6 cellular contexts compared by ENCODE assay signal in genomic region chr19:44999131-44999925, GRCh38. TPM values are rescaled to one million over a fixed set of nuclear protein-coding genes. Genes with fewer than 3 reads are reported as not detected.
DNase-seq lines count a peak whose midpoint lies in the region; ATAC-seq and TF ChIP-seq lines count a peak whose summit lies in the region.
"Not testable (repeated sequence)": the region's sequence is repeated elsewhere in the genome, so short reads cannot be mapped to it uniquely, and the experiment has no call there.
"Had no signal": no experiment of that assay in that cellular context is flagged by ENCODE, and none has a peak within 500 bp of the region (broad histone marks: within the 10 kb centered on the region; RNA-seq: fewer than 3 reads in every experiment).

No MANE protein-coding gene starts in this region.

- peaks cover 26% of the 10 kb centered on the region for H3K4me1 Mint-ChIP-seq in activated T-cell treated with anti-CD3 and anti-CD28 coated beads, Interleukin-2, amount 50 U/mL, for 24 hours (ENCODE audit: low read depth)
- peaks cover 9 to 11% of the 10 kb centered on the region in 2 donors for H3K4me1 Mint-ChIP-seq in natural killer cell

- not testable (repeated sequence) for DNase-seq in activated T-cell treated with anti-CD3 and anti-CD28 coated beads, Interleukin-2, amount 50 U/mL, for 24 hours; effector memory CD4-positive, alpha-beta T cell; natural killer cell

- TF ChIP-seq CTCF in DOHH2 (IDR thresholded peaks at IDR 0.05; ENCODE audit: low read depth, low read length, poor library complexity, severe bottlenecking); SU-DHL-6 (IDR thresholded peaks at IDR 0.05; ENCODE audit: insufficient read depth, low read length, poor library complexity, severe bottlenecking); natural killer cell (IDR thresholded peaks at IDR 0.05): not testable (repeated sequence)

- H3K27ac ChIP-seq in DOHH2 (ENCODE audit: low read depth, low read length) (peak overlapping the region; percentile 89), SU-DHL-6 (ENCODE audit: low read depth, low read length) (peak overlapping the region; percentile 97)
- H3K27ac ChIP-seq in effector memory CD4-positive, alpha-beta T cell (ENCODE audit: insufficient read depth, low read length, poor library complexity, severe bottlenecking), result peak overlapping the region; percentile 37

- not testable (repeated sequence) for H3K9me3 Mint-ChIP-seq in activated T-cell treated with anti-CD3 and anti-CD28 coated beads, Interleukin-2, amount 50 U/mL, for 24 hours; natural killer cell

- H3K4me2 ChIP-seq in DOHH2 (ENCODE audit: low read length), result peak overlapping the region; percentile 87
- peak overlapping the region; percentile 70 for H3K4me2 ChIP-seq in SU-DHL-6 (ENCODE audit: low read depth, low read length, poor library complexity, severe bottlenecking)

- H3F3A ChIP-seq in DOHH2 (ENCODE audit: control insufficient read depth, insufficient read depth) (peaks cover 17% of the 10 kb centered on the region), SU-DHL-6 (ENCODE audit: insufficient read depth) (peaks cover 29% of the 10 kb centered on the region)

- not testable (repeated sequence) for H3K4me3 Mint-ChIP-seq in activated T-cell treated with anti-CD3 and anti-CD28 coated beads, Interleukin-2, amount 50 U/mL, for 24 hours
- H3K4me3 Mint-ChIP-seq in natural killer cell, result peak overlapping the region; percentile 59

- peaks cover 65% of the 10 kb centered on the region for H3K4me1 ChIP-seq in DOHH2 (ENCODE audit: control insufficient read depth, low read length)
- not testable (repeated sequence) for H3K4me1 ChIP-seq in effector memory CD4-positive, alpha-beta T cell (ENCODE audit: control insufficient read depth, insufficient read depth, low read length, poor library complexity, severe bottlenecking)

- intact Hi-C loops in natural killer cell (cut with micrococcal nuclease), result not testable (repeated sequence)

- H3K4me3 ChIP-seq in DOHH2 (ENCODE audit: low read length) (peak overlapping the region; percentile 56), SU-DHL-6 (ENCODE audit: insufficient read depth, low read length, poor library complexity, severe bottlenecking) (peak overlapping the region; percentile 19)
- H3K4me3 ChIP-seq in effector memory CD4-positive, alpha-beta T cell (ENCODE audit: insufficient read depth, low read depth, low read length, poor library complexity, severe bottlenecking), result not testable (repeated sequence)

- ATAC-seq in natural killer cell, result not testable (repeated sequence)

- not testable (repeated sequence) for H4K20me1 ChIP-seq in DOHH2 (ENCODE audit: control insufficient read depth, insufficient read depth, low read depth, low read length); SU-DHL-6 (ENCODE audit: low read depth, low read length)

- H3K9ac ChIP-seq in SU-DHL-6 (ENCODE audit: low read length), result peak overlapping the region; percentile 43

- H3K27ac Mint-ChIP-seq in activated T-cell treated with anti-CD3 and anti-CD28 coated beads, Interleukin-2, amount 50 U/mL, for 24 hours, result peak overlapping the region; percentile 8
- H3K27ac Mint-ChIP-seq in natural killer cell, result peak overlapping the region; percentile 97 to 98

- not testable (repeated sequence) for H3K9me2 ChIP-seq in DOHH2 (replicated peaks; ENCODE audit: control insufficient read depth, low read length); SU-DHL-6 (replicated peaks; ENCODE audit: insufficient read depth, low read length)

- H3K36me3 ChIP-seq in DOHH2 (ENCODE audit: control insufficient read depth, low read length), result peaks cover 22% of the 10 kb centered on the region
- not testable (repeated sequence) for H3K36me3 ChIP-seq in SU-DHL-6 (ENCODE audit: low read length); effector memory CD4-positive, alpha-beta T cell (ENCODE audit: control insufficient read depth, insufficient read depth, low read length)

- not testable (repeated sequence) for H3K27me3 Mint-ChIP-seq in activated T-cell treated with anti-CD3 and anti-CD28 coated beads, Interleukin-2, amount 50 U/mL, for 24 hours; natural killer cell (ENCODE audit: low read depth in 2 of 2)

- not testable (repeated sequence) for H3K9me3 ChIP-seq in DOHH2 (ENCODE audit: control insufficient read depth, insufficient read depth, low read length); SU-DHL-6 (ENCODE audit: insufficient read depth, low read length); effector memory CD4-positive, alpha-beta T cell (ENCODE audit: control insufficient read depth, low read length)

- not testable (repeated sequence) for H3K27me3 ChIP-seq in DOHH2 (ENCODE audit: control insufficient read depth, low read length); SU-DHL-6 (ENCODE audit: low read length); effector memory CD4-positive, alpha-beta T cell (replicated peaks; ENCODE audit: control insufficient read depth, insufficient read depth, low read length, poor library complexity, severe bottlenecking)

- H3K79me2 ChIP-seq in DOHH2 (ENCODE audit: control insufficient read depth, low read length) (peaks cover 20% of the 10 kb centered on the region), SU-DHL-6 (ENCODE audit: insufficient read depth, low read length) (peaks cover 14% of the 10 kb centered on the region)

- H2AFZ ChIP-seq in SU-DHL-6 (ENCODE audit: low read depth, low read length, severe bottlenecking), result not testable (repeated sequence)

- peaks cover 29% of the 10 kb centered on the region for H3K36me3 Mint-ChIP-seq in activated T-cell treated with anti-CD3 and anti-CD28 coated beads, Interleukin-2, amount 50 U/mL, for 24 hours (ENCODE audit: low read depth)
- not testable (repeated sequence) for H3K36me3 Mint-ChIP-seq in natural killer cell

RNA-seq across cellular contexts. Expression of gene RELB, which starts 1.9 kb away (rescaled TPM):
- total RNA-seq in natural killer cell, result 100 to 1,000 TPM in 2 of 3 donors, 10 to 100 TPM in 1; 92.4 to 119 (median 105) TPM

RNA-seq across cellular contexts. Expression of gene CLASRP, which starts 39.5 kb away (rescaled TPM):
- 100 to 1,000 TPM; 142 to 160 (median 146) TPM for total RNA-seq in natural killer cell

RNA-seq across cellular contexts. Expression of gene CLPTM1, which starts 44.1 kb away (rescaled TPM):
- 100 to 1,000 TPM in 2 of 3 donors, 10 to 100 TPM in 1; 97.1 to 125 (median 120) TPM for total RNA-seq in natural killer cell

RNA-seq across cellular contexts. Expression of gene APOC2, which starts 53.5 kb away (rescaled TPM):
- total RNA-seq in natural killer cell, result not detected
- total RNA-seq: IMR-90 had no signal

RNA-seq across cellular contexts. Expression of gene APOC4, which starts 57.3 kb away (rescaled TPM):
- not detected for total RNA-seq in natural killer cell
- total RNA-seq: IMR-90 had no signal

Comparison
In these comparisons a context has a peak if more than half of its experiments do, and no peak if none do; other contexts are left out.
1. H3K27ac ChIP-seq: peak in every context shown above with its lines; median percentile 97 in SU-DHL-6; 89 in DOHH2; 37 in effector memory CD4-positive, alpha-beta T cell.